ENCODE assay signal across 24 cellular contexts in the genomic region with DNA sequence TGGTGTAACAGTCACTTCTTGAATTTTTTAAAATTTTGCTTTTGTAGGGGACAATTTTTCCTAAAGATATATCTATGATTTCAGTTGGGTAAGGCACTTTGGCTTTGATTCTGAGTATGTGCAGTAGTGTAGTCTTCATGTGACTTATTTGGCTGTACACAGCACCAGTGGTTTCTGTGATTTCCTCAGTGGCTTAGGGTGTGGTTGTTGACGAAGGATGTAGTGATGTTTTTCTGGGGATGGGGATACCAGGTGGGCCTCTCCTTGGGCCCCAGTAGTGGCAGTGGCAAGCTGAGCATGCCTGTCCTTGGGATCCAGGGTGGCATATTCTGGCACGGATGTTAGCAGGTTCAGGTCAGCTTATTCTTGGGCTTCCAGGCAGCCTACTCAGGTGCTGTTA.
"Had no signal": no experiment of that assay in that cellular context is flagged by ENCODE, and none has a peak within 500 bp of the region (broad histone marks: within the 10 kb centered on the region; RNA-seq: fewer than 3 reads in every experiment).

No MANE protein-coding gene starts in this region.

- ATAC-seq: activated CD8-positive, alpha-beta T cell treated with anti-CD3 and anti-CD28 coated beads, Interleukin-2, amount 10 ng/mL, durations not matched to agents 7 days and 5 days; activated T-helper 17 cell treated with anti-CD3 and anti-CD28 coated beads, Interleukin-2, amount 50 U/mL, for 72 hours; SK-N-SH treated with all-trans-retinoic acid at 6 μM for 48 hours had no signal

- H3K4me3 Mint-ChIP-seq: activated B cell treated with CpG ODN at 0.5 μM for 24 hours; activated CD8-positive, alpha-beta T cell treated with anti-CD3 and anti-CD28 coated beads, Interleukin-2, amount 10 ng/mL, durations not matched to agents 7 days and 5 days; activated naive CD4-positive, alpha-beta T cell treated with anti-CD3 and anti-CD28 coated beads for 36 hours; activated naive CD8-positive, alpha-beta T cell; activated T-helper 17 cell treated with anti-CD3 and anti-CD28 coated beads, Interleukin-2, amount 50 U/mL, for 72 hours; brain; T-helper 17 cell had no signal

- H3K27me3 ChIP-seq: cardiac muscle cell, MG63, Peyer's patch, SJSA1 had no signal

- H3K9me3 ChIP-seq: MG63, Peyer's patch, SJSA1 had no signal

- DNase-seq: activated B cell treated with CpG ODN at 0.5 μM for 24 hours; activated CD4-positive, alpha-beta T cell treated with anti-CD3 and anti-CD28 coated beads for 1 hour; activated CD4-positive, alpha-beta T cell treated with anti-CD3 and anti-CD28 coated beads, Interleukin-2, amount 50 U/mL, for 1 hour; activated CD8-positive, alpha-beta T cell treated with anti-CD3 and anti-CD28 coated beads, Interleukin-2, amount 10 ng/mL, durations not matched to agents 7 days and 5 days; activated gamma-delta T cell; activated naive CD4-positive, alpha-beta T cell treated with anti-CD3 and anti-CD28 coated beads for 36 hours; activated T-cell treated with anti-CD3 and anti-CD28 coated beads, Interleukin-2, amount 50 U/mL, for 48 hours; amygdala; cortex of kidney; NCI-H1105; NCI-H1436 treated with DMSO at 0.1 percent for 48 hours; Peyer's patch; Right ventricle myocardium superior; SW 1271; T-helper 17 cell; T1000 had no signal

- H3K4me1 Mint-ChIP-seq: activated T-helper 17 cell treated with anti-CD3 and anti-CD28 coated beads, Interleukin-2, amount 50 U/mL, for 72 hours; T-helper 17 cell had no signal

- H3K4me1 ChIP-seq: Peyer's patch, SJSA1 had no signal

- H3K9me3 Mint-ChIP-seq: activated B cell treated with CpG ODN at 0.5 μM for 24 hours had no signal

- H3K27ac ChIP-seq: cardiac muscle cell, Peyer's patch, RWPE1, SJSA1 had no signal

- H3K36me3 ChIP-seq: cardiac muscle cell, MG63, Peyer's patch, SJSA1 had no signal

- H3K36me3 Mint-ChIP-seq: activated naive CD8-positive, alpha-beta T cell; brain had no signal

- H3K4me3 ChIP-seq: cardiac muscle cell, MG63, Peyer's patch, SJSA1 had no signal

- H3K27ac Mint-ChIP-seq: activated B cell treated with CpG ODN at 0.5 μM for 24 hours; activated CD8-positive, alpha-beta T cell treated with anti-CD3 and anti-CD28 coated beads, Interleukin-2, amount 10 ng/mL, durations not matched to agents 7 days and 5 days; activated naive CD4-positive, alpha-beta T cell treated with anti-CD3 and anti-CD28 coated beads for 36 hours; activated naive CD8-positive, alpha-beta T cell; activated T-helper 17 cell treated with anti-CD3 and anti-CD28 coated beads, Interleukin-2, amount 50 U/mL, for 72 hours; brain; T-helper 17 cell had no signal

- H3K27me3 Mint-ChIP-seq: activated B cell treated with CpG ODN at 0.5 μM for 24 hours; activated naive CD8-positive, alpha-beta T cell; T-helper 17 cell had no signal
